In genomic region chr20:53847843-53848185, GRCh38 we compare ENCODE assay signal across 11 cellular contexts.
DNase-seq lines count a peak whose midpoint lies in the region; ATAC-seq and TF ChIP-seq lines count a peak whose summit lies in the region.
"Had no signal": no experiment of that assay in that cellular context is flagged by ENCODE, and none has a peak within 500 bp of the region (broad histone marks: within the 10 kb centered on the region; RNA-seq: fewer than 3 reads in every experiment).

No MANE protein-coding gene starts in this region.

- ATAC-seq in GM21447 (IDR thresholded peaks at IDR 0.05; ENCODE audit: unreplicated experiment): peak; percentile 19
- peak; percentile 18 to 38 for ATAC-seq in lower lobe of right lung
- no peak for ATAC-seq in HG02970 (IDR thresholded peaks at IDR 0.05; ENCODE audit: low FRiP score, unreplicated experiment)
- ATAC-seq: activated CD4-positive, CD25-positive, alpha-beta regulatory T cell treated with anti-CD3 and anti-CD28 coated beads, Interleukin-2, amount 50 U/mL, for 24 hours had no signal

- TF ChIP-seq CTCF in CD14-positive monocyte (IDR thresholded peaks at IDR 0.05) (no peak), PC-9 (conservative IDR thresholded peaks at IDR 0.05) (no peak), lower lobe of right lung (IDR thresholded peaks at IDR 0.05) (no peak)

- peaks cover 14% of the 10 kb centered on the region for H3F3A ChIP-seq in PC-9 (ENCODE audit: insufficient read depth, low read depth)

- intact Hi-C loops in CD14-positive monocyte (cut with micrococcal nuclease) (loop anchor here (5.0 to 10.0 kb wide), 2 partner anchors 74 to 87 kb away; no protein-coding TSS in a partner anchor), PC-9 (cut with micrococcal nuclease; ENCODE audit: unreplicated experiment) (no loop called here), lower lobe of right lung (cut with DNase I) (no loop called here)

- peaks cover 0 to 3% (median 0%) of the 10 kb centered on the region in 3 donors for H3K27me3 Mint-ChIP-seq in CD14-positive monocyte (ENCODE audit: low read depth in 3 of 3)

- H3K4me1 Mint-ChIP-seq in CD14-positive monocyte: peaks cover 56% of the 10 kb centered on the region
- H3K4me1 Mint-ChIP-seq: mesothelial cell of epicardium had no signal

- no peaks in the 10 kb centered on the region for H3K9me2 ChIP-seq in PC-9 (ENCODE audit: insufficient read depth)

- H3K36me3 ChIP-seq in PC-9 (ENCODE audit: low read depth) (no peaks in the 10 kb centered on the region), lower lobe of right lung (no peaks in the 10 kb centered on the region)

- H3K27ac Mint-ChIP-seq in CD14-positive monocyte: peak overlapping the region; percentile 87 to 95 (median 92)
- H3K27ac Mint-ChIP-seq: mesothelial cell of epicardium had no signal

- H3K27ac ChIP-seq in PC-9 (no peak overlapping the region), lower lobe of right lung (peak overlapping the region; percentile 56)

- DNase-seq in CD14-positive monocyte (ENCODE audit: low spot score) (no peak), PC-9 (no peak), lower lobe of right lung (no peak), SK-N-DZ (ENCODE audit: low spot score) (no peak), NCI-H2029 treated with DMSO at 0.1 percent for 48 hours (lab: John Stamatoyannopoulos, UW) (no peak), NCI-H748 (lab: John Stamatoyannopoulos, UW; ENCODE audit: unreplicated experiment) (no peak)
- DNase-seq: NCI-H69 had no signal

- H3K4me3 ChIP-seq in PC-9: no peak overlapping the region
- H3K4me3 ChIP-seq in lower lobe of right lung: no peak overlapping the region

- CTCF ChIA-PET in PC-9 (lab: Charles Lee): no interaction called here

- H4K20me1 ChIP-seq in PC-9 (ENCODE audit: insufficient read depth): no peaks in the 10 kb centered on the region

- POLR2A ChIA-PET in PC-9 (lab: Charles Lee; ENCODE audit: unreplicated experiment): interaction anchor here (0.7 kb wide), 1 partner anchor 250 kb away, joined by 5 read pairs; no protein-coding TSS in a partner anchor

- no peak overlapping the region for H3K4me2 ChIP-seq in PC-9

- H3K36me3 Mint-ChIP-seq in CD14-positive monocyte: peaks cover 0 to 2% of the 10 kb centered on the region in 2 donors
- H3K36me3 Mint-ChIP-seq: mesothelial cell of epicardium had no signal

- no peaks in the 10 kb centered on the region for H3K79me2 ChIP-seq in PC-9 (ENCODE audit: low read depth)

- H3K9me3 ChIP-seq in PC-9 (ENCODE audit: insufficient read depth, low read depth): no peaks in the 10 kb centered on the region
- no peaks in the 10 kb centered on the region for H3K9me3 ChIP-seq in lower lobe of right lung

- H3K9me3 Mint-ChIP-seq in CD14-positive monocyte: peaks cover 0 to 2% (median 0%) of the 10 kb centered on the region in 7 donors

- peak overlapping the region; percentile 12; the same call in 1 of the 2 replicates for H2AFZ ChIP-seq in PC-9

- peak overlapping the region; percentile 44 to 89 for H3K4me3 Mint-ChIP-seq in CD14-positive monocyte
- H3K4me3 Mint-ChIP-seq: mesothelial cell of epicardium had no signal

- H3K4me1 ChIP-seq in PC-9 (replicated peaks; ENCODE audit: insufficient read depth) (peaks cover 16% of the 10 kb centered on the region), lower lobe of right lung (peaks cover 13% of the 10 kb centered on the region)

- H3K27me3 ChIP-seq in PC-9 (ENCODE audit: insufficient read depth, low read depth) (no peaks in the 10 kb centered on the region), lower lobe of right lung (ENCODE audit: low read depth) (no peaks in the 10 kb centered on the region)

- BruUV-seq in PC-9 (replicated peaks; lab: Mats Ljungman, UMichigan): no TSS peak

Comparison
In these comparisons a context has a peak if more than half of its experiments do, and no peak if none do; other contexts are left out.
1. intact Hi-C loops: an anchor here in CD14-positive monocyte (5.0 to 10.0 kb wide); none called in PC-9 and lower lobe of right lung.